1 cellular context compared by ENCODE assay signal in genomic region chr6:31922942-31923341, GRCh38.
A peak's percentile ranks its signal among the peaks of the same experiment; 100 is the strongest.
TF ChIP-seq lines count a peak whose summit lies in the region.

No MANE protein-coding gene starts in this region.

TF ChIP-seq in GM12878, 131 proteins besides CTCF, POLR2A, EP300 and RAD21:
- TF ChIP-seq SREBF2 (IDR thresholded peaks at IDR 0.05; ENCODE audit: low read length) (no peak), NR2F1 (conservative IDR thresholded peaks at IDR 0.05) (0 out of 2 replicates have a peak, but pooled peaks have one; percentile 34), SRF (IDR thresholded peaks at IDR 0.05; ENCODE audit: low read depth in 2 of 2, low read length in 2 of 2) (peak in 1 of 2 experiments; percentile 17; a peak in 1 of 4 replicates), YY1 (IDR thresholded peaks at IDR 0.05; ENCODE audit: low read depth, low read length) (0 out of 2 replicates have a peak, but pooled peaks have one; percentile 40), USF2 (IDR thresholded peaks at IDR 0.05; ENCODE audit: borderline replicate concordance, low read depth, low read length) (no peak), IRF4 (IDR thresholded peaks at IDR 0.05; ENCODE audit: low read depth, low read length) (0 out of 2 replicates have a peak, but pooled peaks have one; percentile 17), SMC3 (IDR thresholded peaks at IDR 0.05; ENCODE audit: borderline replicate concordance, low read length) (peak; percentile 51; the same call in 1 of the 2 replicates), KAT2A (conservative IDR thresholded peaks at IDR 0.05; ENCODE audit: control insufficient read depth, low read depth, low read length) (no peak), SIN3A (IDR thresholded peaks at IDR 0.05; ENCODE audit: low read depth, low read length) (no peak), MLLT1 (IDR thresholded peaks at IDR 0.05) (peak; percentile 72), RCOR1 (conservative IDR thresholded peaks at IDR 0.05; ENCODE audit: low read depth, low read length) (no peak), NKRF (conservative IDR thresholded peaks at IDR 0.05) (no peak)
